ENCODE assay signal across 9 cellular contexts in the genomic region with DNA sequence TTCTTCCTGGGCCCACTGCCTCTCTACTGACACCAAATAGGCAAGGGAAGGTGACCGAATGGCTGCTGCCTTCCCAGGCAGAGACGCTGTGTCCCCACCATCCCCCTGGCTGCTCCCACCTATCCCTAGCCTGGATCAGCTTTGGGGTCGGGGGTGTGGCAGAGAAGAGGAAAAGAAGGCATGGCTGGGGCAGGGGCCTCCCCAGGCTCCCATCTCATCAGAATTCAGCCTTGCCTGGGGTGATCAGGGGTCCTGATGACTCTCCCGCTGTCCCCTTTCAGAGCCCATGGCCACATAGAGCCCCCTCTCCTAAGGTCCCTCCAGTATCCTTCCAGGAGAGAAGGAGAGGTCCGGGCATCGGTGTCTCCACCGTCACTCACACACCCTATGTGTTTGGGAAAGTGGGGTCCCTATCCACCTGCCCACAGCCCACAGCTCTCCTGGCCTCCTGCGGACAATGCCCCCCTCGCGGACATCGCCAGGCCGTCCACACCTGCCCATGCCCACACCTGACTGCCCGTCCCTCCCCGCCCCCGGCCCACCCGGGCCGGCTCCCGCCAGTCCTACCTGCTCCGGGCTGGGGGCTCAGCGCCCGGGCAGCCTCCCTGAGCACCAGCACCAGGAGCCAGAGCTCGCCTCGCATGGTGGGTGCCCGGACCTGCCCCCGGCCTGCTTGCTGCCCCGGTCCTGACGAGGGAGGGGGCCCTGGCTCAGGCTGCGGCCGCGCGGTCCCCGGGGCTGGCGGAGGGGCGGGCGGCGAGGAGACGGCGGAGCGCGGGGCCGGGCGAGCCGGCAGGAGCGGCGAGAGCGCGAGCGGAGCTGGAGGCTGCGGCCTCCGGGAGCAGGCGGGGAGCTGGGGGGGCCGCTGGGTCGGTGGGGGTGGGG. TPM values are rescaled to one million over a fixed set of nuclear protein-coding genes. Genes with fewer than 3 reads are reported as not detected.
DNase-seq lines count a peak whose midpoint lies in the region; ATAC-seq and TF ChIP-seq lines count a peak whose summit lies in the region.
"Had no signal": no experiment of that assay in that cellular context is flagged by ENCODE, and none has a peak within 500 bp of the region (broad histone marks: within the 10 kb centered on the region; RNA-seq: fewer than 3 reads in every experiment).

PLXDC1 (minus strand) TSS at position 843 of the 885 bp plus-strand sequence; CDS start at position 643, 200 bp downstream.

- TF ChIP-seq CTCF in GM13977 (IDR thresholded peaks at IDR 0.05; ENCODE audit: extremely low read depth, insufficient read depth, missing control alignments) (no peak), WTC11 (IDR thresholded peaks at IDR 0.05) (no peak), gastroesophageal sphincter (IDR thresholded peaks at IDR 0.05) (no peak)

- POLR2A ChIA-PET in WTC11 (lab: Charles Lee) = interaction anchor here (2.2 kb wide), 1 partner anchor 24 kb away, joined by 6 read pairs; no protein-coding TSS in a partner anchor

- peak within 1 kb of the TSS; percentile 1 for H3K9ac ChIP-seq in rectal smooth muscle tissue (ENCODE audit: low read length)

- DNase-seq in GM13977 (ENCODE audit: low spot score) = peak; percentile 46
- peak; percentile 29 for DNase-seq in WTC11 (ENCODE audit: low spot score)
- no peak for DNase-seq in Kasumi-1 (lab: John Stamatoyannopoulos, UW)
- no peak for DNase-seq in epidermal melanocyte (ENCODE audit: insufficient read length, low spot score)
- no peak for DNase-seq in left colon
- DNase-seq in stimulated activated CD4-positive, alpha-beta T cell treated with anti-CD3 and anti-CD28 coated beads, Interleukin-12 subunit alpha, Interleukin-12 subunit beta, amount 100 ng/mL, for 4 hours = no peak

- no peak for TF ChIP-seq POLR2A in gastroesophageal sphincter (IDR thresholded peaks at IDR 0.05)

- TF ChIP-seq EP300 in gastroesophageal sphincter (IDR thresholded peaks at IDR 0.05) = no peak

- peaks cover 0 to 47% (median 20%) of the 10 kb centered on the region in 3 donors for H3K4me1 ChIP-seq in gastroesophageal sphincter
- no peaks in the 10 kb centered on the region for H3K4me1 ChIP-seq in rectal smooth muscle tissue (ENCODE audit: control insufficient read depth, insufficient read depth, low read length)

- in situ Hi-C loops in GM13977 (cut with MboI; ENCODE audit: low pct_unique_long_range_greater_than_20kb, low sequenced_read_pairs, unreplicated experiment) = loop anchor here (10.0 kb wide), 1 partner anchor 166 kb away; no protein-coding TSS in a partner anchor

- H3K4me1 Mint-ChIP-seq in WTC11 = peaks cover 16% of the 10 kb centered on the region

- H3K27me3 Mint-ChIP-seq in WTC11 (ENCODE audit: low read depth) = peaks cover 43% of the 10 kb centered on the region

- H3K27me3 ChIP-seq in gastroesophageal sphincter (peaks cover 31% of the 10 kb centered on the region), rectal smooth muscle tissue (ENCODE audit: control insufficient read depth, insufficient read depth, low read length) (peaks cover 6% of the 10 kb centered on the region)

- H3K4me3 Mint-ChIP-seq in WTC11 = peak within 1 kb of the TSS; percentile 100

- H3K9me3 ChIP-seq in gastroesophageal sphincter = no peaks in the 10 kb centered on the region

- H3K27ac Mint-ChIP-seq in WTC11 = no peak within 1 kb of the TSS

- CTCF ChIA-PET in WTC11 (lab: Charles Lee) = interaction anchor here (0.6 to 6.8 kb wide), 20 partner anchors 14 to 233 kb away, joined by 3 to 191 read pairs (median 6); partner anchors contain the start of genes ARL5C, FBXO47 and LASP1NB

- no peaks in the 10 kb centered on the region for H3K9me3 Mint-ChIP-seq in WTC11

- no peak for ATAC-seq in WTC11
- no peak for ATAC-seq in gastroesophageal sphincter
- no peak for ATAC-seq in left colon

- intact Hi-C loops in left colon (cut with DNase I, micrococcal nuclease) = loop anchor here (5.0 to 10.0 kb wide), 3 partner anchors 94 to 169 kb away; no protein-coding TSS in a partner anchor

- peak within 1 kb of the TSS; percentile 49 to 67 for H3K4me3 ChIP-seq in gastroesophageal sphincter
- peak within 1 kb of the TSS; percentile 64 for H3K4me3 ChIP-seq in rectal smooth muscle tissue (ENCODE audit: low read length)

- H3K36me3 ChIP-seq in gastroesophageal sphincter (no peaks in the 10 kb centered on the region), rectal smooth muscle tissue (ENCODE audit: control insufficient read depth, insufficient read depth, low read length) (no peaks in the 10 kb centered on the region)

- H3K27ac ChIP-seq in gastroesophageal sphincter (peak within 1 kb of the TSS in 3 of 4 donors; percentile 65 to 90 (median 85)), rectal smooth muscle tissue (ENCODE audit: low read depth, low read length) (peak within 1 kb of the TSS; percentile 43)

- 67% methylated on average over 3 of the region's 53 CpGs; no CpG with 5 or more reads in 1 of the 2 donors for WGBS in gastroesophageal sphincter (ENCODE audit: low coverage in 1 of 2), 2 donors

- H3K36me3 Mint-ChIP-seq in WTC11 = 0 out of 2 replicates have a peak, but pooled peaks cover 2% of the 10 kb centered on the region

TF ChIP-seq in WTC11, 78 proteins besides CTCF, POLR2A, EP300 and RAD21 (continues in another document):
- no peak for TF ChIP-seq TEAD4 (CRISPR knock-in tag; IDR thresholded peaks at IDR 0.05)
- TF ChIP-seq SOX15 (CRISPR knock-in tag; IDR thresholded peaks at IDR 0.05) = no peak
- no peak for TF ChIP-seq FOXP1 (CRISPR knock-in tag; IDR thresholded peaks at IDR 0.05; ENCODE audit: borderline replicate concordance)
- no peak for TF ChIP-seq IRF2 (CRISPR knock-in tag; IDR thresholded peaks at IDR 0.05; ENCODE audit: borderline replicate concordance, low read depth)
- TF ChIP-seq GABPB1 (CRISPR knock-in tag; IDR thresholded peaks at IDR 0.05) = no peak
- TF ChIP-seq, protein P1, sequence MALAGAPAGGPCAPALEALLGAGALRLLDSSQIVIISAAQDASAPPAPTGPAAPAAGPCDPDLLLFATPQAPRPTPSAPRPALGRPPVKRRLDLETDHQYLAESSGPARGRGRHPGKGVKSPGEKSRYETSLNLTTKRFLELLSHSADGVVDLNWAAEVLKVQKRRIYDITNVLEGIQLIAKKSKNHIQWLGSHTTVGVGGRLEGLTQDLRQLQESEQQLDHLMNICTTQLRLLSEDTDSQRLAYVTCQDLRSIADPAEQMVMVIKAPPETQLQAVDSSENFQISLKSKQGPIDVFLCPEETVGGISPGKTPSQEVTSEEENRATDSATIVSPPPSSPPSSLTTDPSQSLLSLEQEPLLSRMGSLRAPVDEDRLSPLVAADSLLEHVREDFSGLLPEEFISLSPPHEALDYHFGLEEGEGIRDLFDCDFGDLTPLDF (CRISPR knock-in tag; IDR thresholded peaks at IDR 0.05) = no peak
- TF ChIP-seq, protein P2, sequence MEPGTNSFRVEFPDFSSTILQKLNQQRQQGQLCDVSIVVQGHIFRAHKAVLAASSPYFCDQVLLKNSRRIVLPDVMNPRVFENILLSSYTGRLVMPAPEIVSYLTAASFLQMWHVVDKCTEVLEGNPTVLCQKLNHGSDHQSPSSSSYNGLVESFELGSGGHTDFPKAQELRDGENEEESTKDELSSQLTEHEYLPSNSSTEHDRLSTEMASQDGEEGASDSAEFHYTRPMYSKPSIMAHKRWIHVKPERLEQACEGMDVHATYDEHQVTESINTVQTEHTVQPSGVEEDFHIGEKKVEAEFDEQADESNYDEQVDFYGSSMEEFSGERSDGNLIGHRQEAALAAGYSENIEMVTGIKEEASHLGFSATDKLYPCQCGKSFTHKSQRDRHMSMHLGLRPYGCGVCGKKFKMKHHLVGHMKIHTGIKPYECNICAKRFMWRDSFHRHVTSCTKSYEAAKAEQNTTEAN (CRISPR knock-in tag; IDR thresholded peaks at IDR 0.05) = no peak
- TF ChIP-seq ZNF671 (CRISPR knock-in tag; IDR thresholded peaks at IDR 0.05) = no peak
- TF ChIP-seq ETV6 (CRISPR knock-in tag; IDR thresholded peaks at IDR 0.05) = no peak
- no peak for TF ChIP-seq ARID4B (CRISPR knock-in tag; IDR thresholded peaks at IDR 0.05; ENCODE audit: borderline replicate concordance)
- TF ChIP-seq, protein P3, sequence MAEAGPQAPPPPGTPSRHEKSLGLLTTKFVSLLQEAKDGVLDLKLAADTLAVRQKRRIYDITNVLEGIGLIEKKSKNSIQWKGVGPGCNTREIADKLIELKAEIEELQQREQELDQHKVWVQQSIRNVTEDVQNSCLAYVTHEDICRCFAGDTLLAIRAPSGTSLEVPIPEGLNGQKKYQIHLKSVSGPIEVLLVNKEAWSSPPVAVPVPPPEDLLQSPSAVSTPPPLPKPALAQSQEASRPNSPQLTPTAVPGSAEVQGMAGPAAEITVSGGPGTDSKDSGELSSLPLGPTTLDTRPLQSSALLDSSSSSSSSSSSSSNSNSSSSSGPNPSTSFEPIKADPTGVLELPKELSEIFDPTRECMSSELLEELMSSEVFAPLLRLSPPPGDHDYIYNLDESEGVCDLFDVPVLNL (CRISPR knock-in tag; IDR thresholded peaks at IDR 0.05; ENCODE audit: borderline replicate concordance, low read depth) = no peak
- no peak for TF ChIP-seq NR3C1 (CRISPR knock-in tag; conservative IDR thresholded peaks at IDR 0.05; ENCODE audit: low read depth)

RNA-seq across cellular contexts. Expression of gene PLXDC1, which starts in this region (rescaled TPM):
- total RNA-seq in WTC11 (2021) (4.1 to 5.4 TPM (median 4.1 TPM) in 3 replicates), gastroesophageal sphincter (10 to 100 TPM in 3 of 4 donors, 1 to 10 TPM in 1; 5.5 to 21.6 (median 17.4) TPM), left colon (1 to 10 TPM; 2.3 to 5.0 TPM)
- total RNA-seq: lung microvascular endothelial cell had no signal

Comparison
In these comparisons a context has a peak if more than half of its experiments do, and no peak if none do; other contexts are left out.
1. DNase-seq: peak in GM13977 (single experiment) and WTC11 (single experiment); none in Kasumi-1 (0 of 2), epidermal melanocyte (single experiment), left colon (0 of 2) and stimulated activated CD4-positive, alpha-beta T cell treated with anti-CD3 and anti-CD28 coated beads, Interleukin-12 subunit alpha, Interleukin-12 subunit beta, amount 100 ng/mL, for 4 hours (single experiment).